ENCODE assay signal across 21 cellular contexts in genomic region chr1:46705408-46705807, GRCh38. TPM values are rescaled to one million over a fixed set of nuclear protein-coding genes. Genes with fewer than 3 reads are reported as not detected.
DNase-seq lines count a peak whose midpoint lies in the region; ATAC-seq and TF ChIP-seq lines count a peak whose summit lies in the region.
"Had no signal": no experiment of that assay in that cellular context is flagged by ENCODE, and none has a peak within 500 bp of the region (broad histone marks: within the 10 kb centered on the region; RNA-seq: fewer than 3 reads in every experiment).

No MANE protein-coding gene starts in this region.

- no peaks in the 10 kb centered on the region for H3K9me1 ChIP-seq in IMR-90 (ENCODE audit: insufficient read depth, low read length)

- dilution Hi-C loops in IMR-90 (cut with HindIII; ENCODE audit: low sequenced_read_pairs, unreplicated experiment) = no loop called here

- intact Hi-C loops in IMR-90 (cut with micrococcal nuclease) (no loop called here), colonic mucosa (cut with DNase I) (no loop called here), left ventricle myocardium superior (cut with micrococcal nuclease) (no loop called here)

- H3K36me3 ChIP-seq in IMR-90 (ENCODE audit: control insufficient read depth, insufficient read depth, low read length) (peaks cover 32% of the 10 kb centered on the region), colonic mucosa (peaks cover 4% of the 10 kb centered on the region)

- POLR2A ChIA-PET in IMR-90 (lab: Charles Lee; ENCODE audit: unreplicated experiment) = no interaction called here

- H3K9ac ChIP-seq in IMR-90 (ENCODE audit: low read depth, low read length) (no peak overlapping the region), colonic mucosa (ENCODE audit: low read depth in 2 of 2, low read length in 2 of 2) (no peak overlapping the region)

- H3K4me3 ChIP-seq in IMR-90 (ENCODE audit: insufficient read depth, low read depth, low read length) (no peak overlapping the region), colonic mucosa (no peak overlapping the region)

- no peak overlapping the region for H2BK15ac ChIP-seq in IMR-90 (ENCODE audit: low read depth, low read length)

- peak overlapping the region; percentile 15 for H2AK9ac ChIP-seq in IMR-90 (replicated peaks; ENCODE audit: low read depth, low read length, poor library complexity)

- TF ChIP-seq POLR2A in IMR-90 (IDR thresholded peaks at IDR 0.05; ENCODE audit: low read depth, low read length) = no peak

- no peak for TF ChIP-seq CTCF in IMR-90 (conservative IDR thresholded peaks at IDR 0.05; ENCODE audit: low read depth, low read length)
- no peak for TF ChIP-seq CTCF in colonic mucosa (IDR thresholded peaks at IDR 0.05)

- H2BK5ac ChIP-seq in IMR-90 (ENCODE audit: low read depth, low read length, poor library complexity, severe bottlenecking) = no peak overlapping the region

- in situ Hi-C loops in IMR-90 (cut with MboI; ENCODE audit: low sequenced_read_pairs) = loop anchor here (25.0 kb wide), 1 partner anchor 293 kb away; no protein-coding TSS in a partner anchor

- H2AFZ ChIP-seq in IMR-90 (replicated peaks; ENCODE audit: low read length, poor library complexity) = no peak overlapping the region

- H3K4me1 ChIP-seq in IMR-90 (ENCODE audit: control insufficient read depth, insufficient read depth, low read length) (no peaks in the 10 kb centered on the region), colonic mucosa (no peaks in the 10 kb centered on the region)

- TF ChIP-seq RAD21 in IMR-90 (IDR thresholded peaks at IDR 0.05; ENCODE audit: low read length) = no peak

- H4K5ac ChIP-seq in IMR-90 (ENCODE audit: low read depth, low read length) = no peak overlapping the region

- peaks cover 15 to 19% of the 10 kb centered on the region in 2 experiments; a peak in 3 of 4 replicates for H3K79me1 ChIP-seq in IMR-90 (ENCODE audit: low read depth in 1 of 2, low read length in 2 of 2)

- no peak overlapping the region for H2BK20ac ChIP-seq in IMR-90 (ENCODE audit: low read depth, low read length)

- H3K27ac ChIP-seq in IMR-90 (ENCODE audit: insufficient read depth, low read length) (no peak overlapping the region), colonic mucosa (no peak overlapping the region)
- H3K27ac ChIP-seq: C4-2B had no signal

- no peak overlapping the region for H3K14ac ChIP-seq in IMR-90 (replicated peaks; ENCODE audit: low read depth, low read length)

- no peak overlapping the region for H3K4me2 ChIP-seq in IMR-90 (ENCODE audit: low read depth, low read length)

- no peak overlapping the region for H4K8ac ChIP-seq in IMR-90 (ENCODE audit: low read depth in 2 of 2, low read length in 2 of 2)

- no peak for ATAC-seq in IMR-90 (ENCODE audit: low read depth)
- ATAC-seq in left ventricle myocardium superior = no peak
- ATAC-seq in GM18519 (IDR thresholded peaks at IDR 0.05; ENCODE audit: low FRiP score, unreplicated experiment) = no peak
- ATAC-seq in GM19452 (IDR thresholded peaks at IDR 0.05; ENCODE audit: unreplicated experiment) = no peak
- ATAC-seq: HCT116 had no signal

- H2BK120ac ChIP-seq in IMR-90 (ENCODE audit: low read depth, low read length) = no peak overlapping the region

- no peak overlapping the region for H4K91ac ChIP-seq in IMR-90 (ENCODE audit: insufficient read depth, low read depth, low read length)

- H2AK5ac ChIP-seq in IMR-90 (ENCODE audit: low read depth, low read length) = no peak overlapping the region

- BruUV-seq in IMR-90 (replicated peaks; lab: Mats Ljungman, UMichigan) = no TSS peak

- peak; percentile 22 for DNase-seq in ELR (ENCODE audit: low read depth)
- peak; percentile 27 for DNase-seq in IMR-90
- DNase-seq in colonic mucosa = peak; percentile 54
- DNase-seq in lung microvascular endothelial cell (ENCODE audit: low read depth in 2 of 2) = peak; percentile 73 to 79
- no peak for DNase-seq in left ventricle myocardium superior
- DNase-seq: Calu3; CD8-positive, alpha-beta memory T cell; GOT3; MM.1S; NCI-H1048; NCI-H1417 treated with DMSO at 0.1 percent for 48 hours; NCI-H187; NCI-H446; NCI-H526; OCI-M1; Right ventricle myocardium superior had no signal

- no CpG with 5 or more reads among the region's 9 CpGs for WGBS in IMR-90 (ENCODE audit: extremely low coverage in 2 of 2, insufficient read length in 1 of 2), 2 experiments

- H3K27me3 ChIP-seq in IMR-90 (ENCODE audit: control insufficient read depth, insufficient read depth, low read length) (no peaks in the 10 kb centered on the region), colonic mucosa (no peaks in the 10 kb centered on the region)

- H4K20me1 ChIP-seq in IMR-90 (ENCODE audit: insufficient read depth, low read length) = no peaks in the 10 kb centered on the region

- H3K23ac ChIP-seq in IMR-90 (ENCODE audit: low read depth, low read length) = no peak overlapping the region

- CTCF ChIA-PET in IMR-90 (lab: Yijun Ruan, JAX) = no interaction called here

- H3K18ac ChIP-seq in IMR-90 (ENCODE audit: low read depth, low read length) = no peak overlapping the region

- no peaks in the 10 kb centered on the region for H3K9me3 ChIP-seq in IMR-90 (ENCODE audit: control insufficient read depth, insufficient read depth, low read length)
- no peaks in the 10 kb centered on the region for H3K9me3 ChIP-seq in colonic mucosa

- no peak overlapping the region for H3K56ac ChIP-seq in IMR-90 (ENCODE audit: extremely low read depth, insufficient read depth, low read length)

- H3K4ac ChIP-seq in IMR-90 (ENCODE audit: low read depth, low read length) = no peak overlapping the region

TF ChIP-seq in IMR-90, 13 proteins besides CTCF, POLR2A, EP300 and RAD21:
- TF ChIP-seq MXI1 (IDR thresholded peaks at IDR 0.05; ENCODE audit: borderline replicate concordance, low read depth, low read length) (no peak), RCOR1 (IDR thresholded peaks at IDR 0.05; ENCODE audit: insufficient replicate concordance, low read length) (no peak), BHLHE40 (IDR thresholded peaks at IDR 0.05; ENCODE audit: low read depth, low read length) (no peak)

RNA-seq across cellular contexts. Expression of gene EFCAB14, which starts 13.5 kb away (rescaled TPM):
- total RNA-seq in IMR-90 (2012; rRNA removed) = 39.2 and 43.0 TPM in 2 replicates
- 25.5 and 28.6 TPM in 2 replicates for polyA plus RNA-seq in IMR-90 (2012; rRNA removed)
- 7.8 and 10.3 TPM in 2 replicates for polyA plus RNA-seq in IMR-90 (2012; cell fraction: cytosol; rRNA removed)
- 5.0 and 31.4 TPM in 2 replicates for polyA plus RNA-seq in IMR-90 (2012; cell fraction: nucleus; rRNA removed; ENCODE audit: low replicate concordance)
- total RNA-seq in colonic mucosa = 100 to 1,000 TPM in 1 of 2 donors, 10 to 100 TPM in 1; 87.4 to 114 TPM
- 44.7 and 65.7 TPM in 2 replicates for total RNA-seq in lung microvascular endothelial cell
- total RNA-seq in left ventricle myocardium superior = 55.3 TPM

RNA-seq across cellular contexts. Expression of gene TEX38, which starts 33.8 kb away (rescaled TPM):
- total RNA-seq in IMR-90 (2012; rRNA removed) (not detected in 2 replicates), colonic mucosa (not detected), lung microvascular endothelial cell (under 0.01 TPM in 1 of 2 replicates, not detected in the other), left ventricle myocardium superior (not detected)
- polyA plus RNA-seq in IMR-90 (2012; rRNA removed) = not detected in 2 replicates
- not detected in 2 replicates for polyA plus RNA-seq in IMR-90 (2012; cell fraction: cytosol; rRNA removed)
- 0.23 TPM in 1 of 2 replicates, not detected in the other for polyA plus RNA-seq in IMR-90 (2012; cell fraction: nucleus; rRNA removed; ENCODE audit: low replicate concordance)
- total RNA-seq: Calu3; CD8-positive, alpha-beta memory T cell; Right ventricle myocardium superior; SK-MEL-5 had no signal

RNA-seq across cellular contexts. Expression of gene ATPAF1, which starts 37.2 kb away (rescaled TPM):
- total RNA-seq in IMR-90 (2012; rRNA removed) (52.2 and 80.3 TPM in 2 replicates), colonic mucosa (10 to 100 TPM; 55.8 to 66.1 TPM), lung microvascular endothelial cell (19.8 and 22.2 TPM in 2 replicates), left ventricle myocardium superior (216 TPM)
- 45.4 and 55.5 TPM in 2 replicates for polyA plus RNA-seq in IMR-90 (2012; rRNA removed)
- 19.9 and 67.2 TPM in 2 replicates for polyA plus RNA-seq in IMR-90 (2012; cell fraction: cytosol; rRNA removed)
- polyA plus RNA-seq in IMR-90 (2012; cell fraction: nucleus; rRNA removed; ENCODE audit: low replicate concordance) = 8.4 and 36.0 TPM in 2 replicates
